10 cellular contexts compared by ENCODE assay signal in the genomic region with DNA sequence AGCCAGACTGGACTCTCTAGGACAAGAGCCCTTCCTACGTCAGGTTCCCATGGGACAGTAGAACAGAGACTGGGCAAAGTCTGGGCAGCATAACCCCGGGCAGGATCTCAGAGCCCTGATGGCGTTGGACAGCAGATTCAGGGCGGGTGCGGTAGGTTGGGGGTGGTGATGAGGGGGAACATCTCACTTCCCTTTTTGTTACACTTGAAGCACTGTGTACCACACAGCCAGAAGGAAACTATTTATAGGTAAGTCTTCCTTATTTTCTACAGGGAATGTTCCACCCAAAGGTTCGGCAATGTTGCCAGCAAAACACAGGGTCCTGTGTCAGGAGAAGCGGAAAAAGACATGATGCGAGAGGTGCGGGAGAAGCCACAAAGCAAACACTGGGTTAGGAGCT.
DNase-seq lines count a peak whose midpoint lies in the region; ATAC-seq and TF ChIP-seq lines count a peak whose summit lies in the region.
"Had no signal": no experiment of that assay in that cellular context is flagged by ENCODE, and none has a peak within 500 bp of the region (broad histone marks: within the 10 kb centered on the region; RNA-seq: fewer than 3 reads in every experiment).

No MANE protein-coding gene starts in this region.

- DNase-seq in NCI-H345 treated with DMSO at 0.1 percent for 48 hours (lab: John Stamatoyannopoulos, UW; ENCODE audit: unreplicated experiment) (no peak), SKM-1 treated with dmso at 0.1 percent for 144 hours (lab: John Stamatoyannopoulos, UW; ENCODE audit: unreplicated experiment) (no peak), HuH-7 (ENCODE audit: low spot score) (no peak)
- DNase-seq in activated CD4-positive, alpha-beta T cell treated with anti-CD3 and anti-CD28 coated beads for 4 hours, result no peak
- DNase-seq: activated CD8-positive, alpha-beta memory T cell treated with anti-CD3 and anti-CD28 coated beads, Interleukin-2, amount 10 ng/mL, durations not matched to agents 7 days and 5 days; retina had no signal

- peak overlapping the region; percentile 47 for H3K4me3 Mint-ChIP-seq in dendritic cell treated with granulocyte-macrophage colony-stimulating factor and Interleukin-4, amounts not matched to agents 40 ng/mL and 50 ng/mL, for 4 days
- H3K4me3 Mint-ChIP-seq: activated CD8-positive, alpha-beta memory T cell treated with anti-CD3 and anti-CD28 coated beads, Interleukin-2, amount 10 ng/mL, durations not matched to agents 7 days and 5 days had no signal

- no peak for TF ChIP-seq CTCF in C4-2B (conservative IDR thresholded peaks at IDR 0.05)

- peak overlapping the region; percentile 45 for H3K27ac Mint-ChIP-seq in dendritic cell treated with granulocyte-macrophage colony-stimulating factor and Interleukin-4, amounts not matched to agents 40 ng/mL and 50 ng/mL, for 4 days
- H3K27ac Mint-ChIP-seq: activated CD8-positive, alpha-beta memory T cell treated with anti-CD3 and anti-CD28 coated beads, Interleukin-2, amount 10 ng/mL, durations not matched to agents 7 days and 5 days had no signal

- intact Hi-C loops in dendritic cell treated with granulocyte-macrophage colony-stimulating factor and Interleukin-4, amounts not matched to agents 40 ng/mL and 50 ng/mL, for 4 days (cut with micrococcal nuclease), result no loop called here

- peaks cover 16% of the 10 kb centered on the region for H3K27me3 Mint-ChIP-seq in dendritic cell treated with granulocyte-macrophage colony-stimulating factor and Interleukin-4, amounts not matched to agents 40 ng/mL and 50 ng/mL, for 4 days
- H3K27me3 Mint-ChIP-seq: activated CD8-positive, alpha-beta memory T cell treated with anti-CD3 and anti-CD28 coated beads, Interleukin-2, amount 10 ng/mL, durations not matched to agents 7 days and 5 days had no signal

- peaks cover 22% of the 10 kb centered on the region for H3K4me1 Mint-ChIP-seq in dendritic cell treated with granulocyte-macrophage colony-stimulating factor and Interleukin-4, amounts not matched to agents 40 ng/mL and 50 ng/mL, for 4 days (ENCODE audit: low read depth)

- peak overlapping the region; percentile 92 for H3K27ac ChIP-seq in C4-2B

- peak; percentile 47 for ATAC-seq in GM21367 (IDR thresholded peaks at IDR 0.05; ENCODE audit: unreplicated experiment)
- ATAC-seq in HG03378 (IDR thresholded peaks at IDR 0.05; ENCODE audit: unreplicated experiment), result peak; percentile 35
- ATAC-seq: activated CD8-positive, alpha-beta memory T cell treated with anti-CD3 and anti-CD28 coated beads, Interleukin-2, amount 10 ng/mL, durations not matched to agents 7 days and 5 days had no signal

- H3K9me3 Mint-ChIP-seq in dendritic cell treated with granulocyte-macrophage colony-stimulating factor and Interleukin-4, amounts not matched to agents 40 ng/mL and 50 ng/mL, for 4 days, result no peaks in the 10 kb centered on the region

- H3K36me3 Mint-ChIP-seq in dendritic cell treated with granulocyte-macrophage colony-stimulating factor and Interleukin-4, amounts not matched to agents 40 ng/mL and 50 ng/mL, for 4 days (ENCODE audit: low read depth), result peaks cover 5% of the 10 kb centered on the region
